In genomic region chr6:122733259-122733658, GRCh38 we compare ENCODE assay signal across 25 cellular contexts. TPM values are rescaled to one million over a fixed set of nuclear protein-coding genes. Genes with fewer than 3 reads are reported as not detected.
DNase-seq lines count a peak whose midpoint lies in the region; ATAC-seq, FAIRE-seq and TF ChIP-seq lines count a peak whose summit lies in the region.
"Had no signal": no experiment of that assay in that cellular context is flagged by ENCODE, and none has a peak within 500 bp of the region (broad histone marks: within the 10 kb centered on the region; RNA-seq: fewer than 3 reads in every experiment).

No MANE protein-coding gene starts in this region.

- DNase-seq in NCI-H345 (lab: John Stamatoyannopoulos, UW) (peak; percentile 12), NCI-H345 treated with DMSO at 0.1 percent for 48 hours (lab: John Stamatoyannopoulos, UW; ENCODE audit: unreplicated experiment) (no peak), NCI-H1417 treated with DMSO at 0.1 percent for 48 hours (lab: John Stamatoyannopoulos, UW) (peak; percentile 36), NCI-H69 (lab: John Stamatoyannopoulos, UW) (peak; percentile 97), bronchial epithelial cell (ENCODE audit: low read depth) (peak; percentile 28), SJCRH30 (no peak)
- DNase-seq: BE2C; Caco-2; CD4-positive, CD25-positive, alpha-beta regulatory T cell; DMS153; EL; NCI-H2081; NCI-H226; NCI-H774; OCI-M1; Right ventricle myocardium superior; SK-N-SH had no signal

- TF ChIP-seq CTCF in bronchial epithelial cell (IDR thresholded peaks at IDR 0.05; ENCODE audit: insufficient read depth, low read length, severe bottlenecking), result no peak

- no peak overlapping the region for H3K27ac ChIP-seq in SJCRH30

- H3K9me3 ChIP-seq in SJCRH30 (replicated peaks), result no peaks in the 10 kb centered on the region
- H3K9me3 ChIP-seq: BE2C, Caco-2, SK-N-SH had no signal

- H3K36me3 ChIP-seq in bronchial epithelial cell (ENCODE audit: control insufficient read depth, insufficient read depth, low read length) (no peaks in the 10 kb centered on the region), SJCRH30 (no peaks in the 10 kb centered on the region)
- H3K36me3 ChIP-seq: BE2C had no signal

- H3K27me3 ChIP-seq in bronchial epithelial cell (ENCODE audit: control insufficient read depth, insufficient read depth, low read length), result no peaks in the 10 kb centered on the region
- H3K27me3 ChIP-seq in SJCRH30, result no peaks in the 10 kb centered on the region

- no peak overlapping the region for H3K4me3 ChIP-seq in bronchial epithelial cell (ENCODE audit: low read depth, low read length)
- H3K4me3 ChIP-seq in SJCRH30, result no peak overlapping the region
- H3K4me3 ChIP-seq: K562 had no signal

- H3K4me1 ChIP-seq in SJCRH30, result peaks cover 31% of the 10 kb centered on the region
- H3K4me1 ChIP-seq: BE2C had no signal

- ATAC-seq in GM19328 (IDR thresholded peaks at IDR 0.05; ENCODE audit: unreplicated experiment) (no peak), GM19351 (IDR thresholded peaks at IDR 0.05; ENCODE audit: unreplicated experiment) (no peak)
- ATAC-seq: K562 had no signal

- FAIRE-seq in bronchial epithelial cell (lab: Jason Lieb, UNC), result no peak
- FAIRE-seq: A204.1, GM12891, GM18507, H1, K562, TTC549 had no signal

RNA-seq across cellular contexts. Expression of gene FABP7, which starts 46.3 kb away (rescaled TPM):
- not detected in 2 replicates for total RNA-seq in bronchial epithelial cell
- total RNA-seq in SJCRH30 (2014; rRNA removed; shearing (Covaris generic)), result 1.6 and 1.7 TPM in 2 replicates
- total RNA-seq: Caco-2; CD4-positive, CD25-positive, alpha-beta regulatory T cell; K562; Right ventricle myocardium superior had no signal

RNA-seq across cellular contexts. Expression of gene SMPDL3A, which starts 55.8 kb away (rescaled TPM):
- 6.0 and 7.4 TPM in 2 replicates for total RNA-seq in bronchial epithelial cell
- 22.8 and 27.8 TPM in 2 replicates for total RNA-seq in SJCRH30 (2014; rRNA removed; shearing (Covaris generic))
- total RNA-seq: CD4-positive, CD25-positive, alpha-beta regulatory T cell had no signal

Comparison
In these comparisons a context has a peak if more than half of its experiments do, and no peak if none do; other contexts are left out.
1. DNase-seq: peak in NCI-H345 (single experiment), NCI-H1417 treated with DMSO at 0.1 percent for 48 hours (single experiment), NCI-H69 (single experiment) and bronchial epithelial cell (single experiment); none in NCI-H345 treated with DMSO at 0.1 percent for 48 hours (single experiment) and SJCRH30 (0 of 2).